8 cellular contexts compared by ENCODE assay signal in the genomic region with DNA sequence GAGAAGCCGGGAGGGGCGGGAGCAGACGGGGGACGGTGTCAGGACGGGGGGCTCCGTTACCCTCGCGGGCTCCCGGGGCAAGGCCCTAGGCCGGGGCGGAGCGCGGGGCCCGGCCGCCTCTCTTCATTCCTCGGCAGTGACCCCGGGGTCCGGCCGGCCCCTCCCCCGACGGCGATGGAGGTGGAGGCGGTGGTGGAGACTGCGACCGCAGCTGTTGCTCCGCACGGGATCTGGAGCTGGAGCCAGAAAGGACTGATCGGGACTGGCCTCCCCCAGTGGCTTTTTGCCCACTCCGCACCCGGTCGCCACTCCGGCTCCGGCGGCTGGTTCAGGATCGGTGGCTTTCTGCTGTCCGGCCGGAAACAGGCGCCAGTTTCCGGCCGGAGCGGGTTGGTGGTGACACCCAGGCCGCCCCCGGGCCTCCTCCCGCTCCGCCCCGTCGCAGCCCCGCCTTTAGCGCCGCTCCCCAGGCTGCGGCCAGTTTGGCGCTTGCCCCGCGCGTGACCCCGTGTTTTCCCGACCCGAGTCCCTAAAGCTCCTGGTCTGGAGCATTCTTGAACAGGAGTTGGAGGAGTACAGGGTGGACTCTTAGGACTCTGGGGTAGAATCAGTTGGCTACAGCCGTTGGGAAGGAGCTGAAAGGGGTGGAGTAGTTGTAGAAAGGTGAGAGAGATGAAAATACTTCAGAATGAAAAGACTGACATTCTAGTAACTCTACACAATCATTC. TPM values are rescaled to one million over a fixed set of nuclear protein-coding genes. Genes with fewer than 3 reads are reported as not detected.
DNase-seq lines count a peak whose midpoint lies in the region; ATAC-seq and TF ChIP-seq lines count a peak whose summit lies in the region.

A gene (minus strand): TSS at position 339 of the 728 bp plus-strand sequence. CDS start 33,216 bp downstream, outside the sequence.

- TF ChIP-seq CTCF in colonic mucosa (IDR thresholded peaks at IDR 0.05) = no peak

- peak within 1 kb of the TSS; percentile 79 for H2AFZ ChIP-seq in ACC112 (ENCODE audit: low read length, unreplicated experiment)

- no peaks in the 10 kb centered on the region for H3K9me3 ChIP-seq in colonic mucosa

- peak; percentile 81 for ATAC-seq in GM18907 (IDR thresholded peaks at IDR 0.05; ENCODE audit: unreplicated experiment)
- ATAC-seq in HG03135 (IDR thresholded peaks at IDR 0.05; ENCODE audit: unreplicated experiment) = peak; percentile 71
- peak; percentile 90 for ATAC-seq in left colon

- DNase-seq in NCI-H345 (lab: John Stamatoyannopoulos, UW) (peak; percentile 97), colonic mucosa (peak; percentile 90), left colon (peak; percentile 85 to 89)
- peak; percentile 87 for DNase-seq in activated CD4-positive, alpha-beta T cell treated with anti-CD3 and anti-CD28 coated beads for 48 hours
- DNase-seq in stimulated activated CD4-positive, alpha-beta T cell treated with anti-CD3 and anti-CD28 coated beads, Interleukin-1b, Interleukin-23, amount 100 ng/mL, for 24 hours (ENCODE audit: low read depth in 4 of 4, low spot score in 1 of 4) = peak; percentile 51 to 71 (median 66)

- peaks cover 31% of the 10 kb centered on the region for H3K4me1 ChIP-seq in ACC112 (ENCODE audit: control insufficient read depth, insufficient read depth, low read length, unreplicated experiment)
- H3K4me1 ChIP-seq in colonic mucosa = no peaks in the 10 kb centered on the region

- peak within 1 kb of the TSS; percentile 96 for H3K4me3 ChIP-seq in ACC112 (ENCODE audit: low read depth, low read length)
- peak within 1 kb of the TSS; percentile 73 for H3K4me3 ChIP-seq in colonic mucosa

- H3K27ac ChIP-seq in ACC112 (ENCODE audit: low read depth, low read length) (peak within 1 kb of the TSS; percentile 85), colonic mucosa (peak within 1 kb of the TSS; percentile 87)

- intact Hi-C loops in colonic mucosa (cut with DNase I) = no loop called here
- intact Hi-C loops in left colon (cut with DNase I, micrococcal nuclease) = no loop called here

- H3K27me3 ChIP-seq in ACC112 (ENCODE audit: insufficient read depth, low read length) (no peaks in the 10 kb centered on the region), colonic mucosa (no peaks in the 10 kb centered on the region)

- H3K79me2 ChIP-seq in ACC112 (ENCODE audit: control insufficient read depth, insufficient read depth, low read length, unreplicated experiment) = peaks cover 40% of the 10 kb centered on the region

- H3K9ac ChIP-seq in colonic mucosa (ENCODE audit: low read depth in 2 of 2, low read length in 2 of 2) = peak within 1 kb of the TSS; percentile 93 to 99

- peaks cover 3% of the 10 kb centered on the region; the same call in 1 of the 2 replicates for H3K36me3 ChIP-seq in ACC112 (ENCODE audit: insufficient read depth, low read length)
- no peaks in the 10 kb centered on the region for H3K36me3 ChIP-seq in colonic mucosa

RNA-seq across cellular contexts. Expression of the gene that starts here (rescaled TPM):
- total RNA-seq in colonic mucosa (10 to 100 TPM; 33.7 to 38.7 TPM), left colon (10 to 100 TPM; 35.3 to 53.6 TPM)

Comparison
In these comparisons a context has a peak if more than half of its experiments do, and no peak if none do; other contexts are left out.
1. Peak in every context shown above with its lines: DNase-seq, ATAC-seq, H3K4me3 ChIP-seq and H3K27ac ChIP-seq.